1 cellular context compared by ENCODE assay signal in the genomic region with DNA sequence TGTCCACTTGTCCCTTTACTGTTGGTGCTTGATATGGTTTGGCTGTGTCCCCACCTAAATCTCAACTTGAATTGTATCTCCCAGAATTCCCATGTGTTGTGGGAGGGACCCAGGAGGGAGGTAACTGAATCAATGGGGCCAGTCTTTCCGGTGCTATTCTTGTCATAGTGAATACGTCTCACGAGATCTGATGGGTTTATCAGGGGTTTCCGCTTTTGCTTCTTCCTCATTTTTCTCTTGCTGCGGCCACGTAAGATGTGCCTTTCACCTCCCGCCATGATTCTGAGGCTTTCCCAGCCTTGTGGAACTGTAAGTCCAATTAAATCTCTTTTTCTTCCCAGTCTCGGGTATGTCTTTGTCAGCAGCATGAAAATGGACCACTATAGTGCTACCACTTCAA.
A peak's percentile ranks its signal among the peaks of the same experiment; 100 is the strongest.
TF ChIP-seq lines count a peak whose summit lies in the region.

No MANE protein-coding gene starts in this region.

TF ChIP-seq in H1, 55 proteins besides CTCF, POLR2A, EP300 and RAD21:
- peak; percentile 26; the same call in 1 of the 2 replicates for TF ChIP-seq POLR2AphosphoS5 (IDR thresholded peaks at IDR 0.05; ENCODE audit: low read depth, low read length)
